ENCODE assay signal across 8 cellular contexts in genomic region chr12:63844391-63845341, GRCh38. TPM values are rescaled to one million over a fixed set of nuclear protein-coding genes. Genes with fewer than 3 reads are reported as not detected.
DNase-seq lines count a peak whose midpoint lies in the region; ATAC-seq and TF ChIP-seq lines count a peak whose summit lies in the region.

TSS of gene SRGAP1 (plus strand) at chr12:63844700. CDS start at chr12:63844817, 117 bp downstream.

- 2% methylated on average over 49 of the region's 52 CpGs for WGBS in hepatocyte (ENCODE audit: low lambda C conversion rate, missing lambda C conversion rate)

- H2AFZ ChIP-seq in hepatocyte: peak within 1 kb of the TSS; percentile 93

- H3K4me3 ChIP-seq in astrocyte of the spinal cord (ENCODE audit: low read depth, low read length) (peak within 1 kb of the TSS; percentile 98), hepatocyte (peak within 1 kb of the TSS; percentile 75)

- H3K4me2 ChIP-seq in hepatocyte: peak within 1 kb of the TSS; percentile 82

- no peaks in the 10 kb centered on the region for H3K9me3 ChIP-seq in hepatocyte (ENCODE audit: low read depth)

- no peaks in the 10 kb centered on the region for H3K36me3 ChIP-seq in hepatocyte (replicated peaks; ENCODE audit: insufficient read depth, low read depth)

- ATAC-seq in HG03066 (IDR thresholded peaks at IDR 0.05; ENCODE audit: low read depth, unreplicated experiment): peak; percentile 28

- no peaks in the 10 kb centered on the region for H4K20me1 ChIP-seq in hepatocyte (ENCODE audit: insufficient read depth, poor library complexity, severe bottlenecking)

- peaks cover 42% of the 10 kb centered on the region for H3K79me2 ChIP-seq in hepatocyte

- H3K27me3 ChIP-seq in hepatocyte: no peaks in the 10 kb centered on the region

- TF ChIP-seq CTCF in astrocyte of the spinal cord (IDR thresholded peaks at IDR 0.05; ENCODE audit: low read depth, low read length) (no peak), hepatocyte (IDR thresholded peaks at IDR 0.05; ENCODE audit: poor library complexity) (peak; percentile 32)

- peak; percentile 68 for DNase-seq in ACHN
- peak; percentile 75 for DNase-seq in GM03348 (ENCODE audit: low spot score)
- peak; percentile 65 to 80 for DNase-seq in NCI-H526 (lab: John Stamatoyannopoulos, UW)
- peak; percentile 80 for DNase-seq in astrocyte of the spinal cord (ENCODE audit: low read depth, low spot score)
- peak; percentile 79 for DNase-seq in hepatocyte (ENCODE audit: low spot score)
- peak; percentile 72 for DNase-seq in pons (ENCODE audit: low spot score)
- DNase-seq in central memory CD4-positive, alpha-beta T cell: no peak

- in situ Hi-C loops in ACHN (cut with HindIII; ENCODE audit: low pct_ligation_motif_present, low pct_unique_long_range_greater_than_20kb, low sequenced_read_pairs): no loop called here
- in situ Hi-C loops in astrocyte of the spinal cord (cut with HindIII; ENCODE audit: low sequenced_read_pairs): no loop called here

- no peaks in the 10 kb centered on the region for H3K9me2 ChIP-seq in hepatocyte (replicated peaks; ENCODE audit: insufficient read depth)

- H3K27ac ChIP-seq in hepatocyte: peak within 1 kb of the TSS; percentile 89

- peaks cover 13% of the 10 kb centered on the region for H3K4me1 ChIP-seq in hepatocyte (ENCODE audit: insufficient read depth)

RNA-seq across cellular contexts. Expression of gene SRGAP1, which starts in this region (rescaled TPM):
- 10.8 and 18.9 TPM in 2 replicates for total RNA-seq in hepatocyte
- 9.2 and 12.3 TPM in 2 replicates for polyA plus RNA-seq in hepatocyte
